ENCODE assay signal across 1 cellular context in genomic region chr11:129023968-129024676, GRCh38.
A peak's percentile ranks its signal among the peaks of the same experiment; 100 is the strongest.
TF ChIP-seq lines count a peak whose summit lies in the region.

No MANE protein-coding gene starts in this region.

TF ChIP-seq in HCT116, 20 proteins besides CTCF, POLR2A, EP300 and RAD21 (continued from another document):
- no peak for TF ChIP-seq REST (IDR thresholded peaks at IDR 0.05; ENCODE audit: low read depth)
- peak; percentile 79 for TF ChIP-seq JUND (IDR thresholded peaks at IDR 0.05)
- TF ChIP-seq EGR1 (IDR thresholded peaks at IDR 0.05; ENCODE audit: low read depth) = peak; percentile 58
- TF ChIP-seq ZBTB33 (IDR thresholded peaks at IDR 0.05; ENCODE audit: extremely low read depth, insufficient replicate concordance, low read length) = no peak
- no peak for TF ChIP-seq EZH2phosphoT487 (IDR thresholded peaks at IDR 0.05; ENCODE audit: borderline replicate concordance)
- TF ChIP-seq TCF7L2 (IDR thresholded peaks at IDR 0.05; ENCODE audit: borderline replicate concordance, extremely low read depth, insufficient read depth, insufficient read length) = no peak
- no peak for TF ChIP-seq ZFX (IDR thresholded peaks at IDR 0.05)
- TF ChIP-seq CBX3 (IDR thresholded peaks at IDR 0.05; ENCODE audit: low read depth) = peak; percentile 87
- TF ChIP-seq EZH2 (IDR thresholded peaks at IDR 0.05) = no peak
- peak; percentile 74 for TF ChIP-seq POLR2AphosphoS5 (IDR thresholded peaks at IDR 0.05; ENCODE audit: low read depth, low read length)
- peak; percentile 82 for TF ChIP-seq FOSL1 (IDR thresholded peaks at IDR 0.05; ENCODE audit: low read depth)
- 0 out of 2 replicates have a peak, but pooled peaks have one; percentile 47 for TF ChIP-seq MAX (IDR thresholded peaks at IDR 0.05)
TF ChIP-seq in HCT116: peak in this region for 10.
